ENCODE assay signal across 14 cellular contexts in the genomic region with DNA sequence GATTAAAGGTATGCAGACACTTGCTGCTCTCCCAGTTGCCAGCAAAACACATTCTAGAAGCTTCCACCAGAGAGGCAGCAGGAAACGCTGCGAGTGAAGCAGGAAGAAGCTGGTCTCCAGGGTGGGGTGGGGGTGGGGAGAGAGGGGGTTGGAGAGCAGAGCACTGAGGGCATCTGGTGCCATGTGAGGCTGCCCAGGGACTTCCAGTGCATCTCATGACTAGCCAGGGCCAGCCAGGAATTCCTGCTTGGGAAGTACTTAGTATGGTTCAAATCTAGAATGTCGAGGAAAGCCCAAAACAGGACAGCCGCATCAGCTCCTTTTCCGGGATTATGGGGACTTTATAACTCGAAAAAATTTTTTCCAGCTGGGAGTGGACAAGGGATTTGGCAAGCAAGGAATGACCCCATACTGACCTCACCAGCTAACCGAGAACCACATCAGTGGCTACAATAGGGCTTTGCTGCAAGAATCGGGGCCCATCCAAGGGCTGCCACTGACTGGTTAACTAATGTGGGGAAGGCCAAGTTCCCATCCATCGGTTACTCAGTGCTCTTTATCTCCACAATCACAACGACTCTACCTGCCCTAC.
"Had no signal": no experiment of that assay in that cellular context is flagged by ENCODE, and none has a peak within 500 bp of the region (broad histone marks: within the 10 kb centered on the region; RNA-seq: fewer than 3 reads in every experiment).

No MANE protein-coding gene starts in this region.

- H3K36me3 ChIP-seq: breast epithelium, neutrophil had no signal

- ATAC-seq: activated T-cell treated with anti-CD3 and anti-CD28 coated beads, Interleukin-2, amount 50 U/mL, for 4 hours; foreskin keratinocyte; stimulated activated memory B cell treated with anti-CD40 and anti-IgM and Interleukin-4, amounts not matched to agents 10 μg/mL and 1 μg/mL and 100 μg/mL, for 72 hours had no signal

- H3K4me2 ChIP-seq: smooth muscle cell had no signal

- H3K4me1 ChIP-seq: breast epithelium, foreskin keratinocyte had no signal

- H3K9me3 ChIP-seq: breast epithelium, neutrophil had no signal

- FAIRE-seq: islet of Langerhans had no signal

- H3K4me3 ChIP-seq: breast epithelium, dorsolateral prefrontal cortex, smooth muscle cell had no signal

- H3K27me3 ChIP-seq: breast epithelium, dorsolateral prefrontal cortex, foreskin keratinocyte had no signal

- DNase-seq: activated CD4-positive, alpha-beta memory T cell treated with anti-CD3 and anti-CD28 coated beads for 36 hours; activated naive CD4-positive, alpha-beta T cell; activated T-cell treated with anti-CD3 and anti-CD28 coated beads, Interleukin-2, amount 50 U/mL, for 4 hours; aorta; foreskin keratinocyte; midbrain; naive B cell; T-helper 9 cell had no signal

- H3K27ac ChIP-seq: dorsolateral prefrontal cortex, foreskin keratinocyte, neutrophil had no signal
